In the genomic region with DNA sequence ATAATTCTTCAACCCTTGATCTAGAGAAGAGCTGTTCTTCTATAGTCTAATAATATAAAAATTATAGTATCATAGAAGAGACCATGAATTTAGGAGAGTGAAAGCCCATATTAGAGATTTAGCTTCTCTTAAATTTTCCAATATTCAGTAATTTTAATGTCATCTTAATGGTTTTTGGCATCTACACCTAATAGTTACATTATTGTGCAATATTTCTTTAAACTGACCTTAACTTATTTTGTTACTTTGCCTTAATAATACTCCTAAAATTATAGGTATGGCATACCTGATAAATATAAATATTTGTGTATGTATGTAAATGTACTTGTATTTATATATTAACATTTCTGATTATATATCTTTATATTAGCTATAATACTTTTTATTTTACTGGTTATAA, we compare ENCODE assay signal across 37 cellular contexts.
"Had no signal": no experiment of that assay in that cellular context is flagged by ENCODE, and none has a peak within 500 bp of the region (broad histone marks: within the 10 kb centered on the region; RNA-seq: fewer than 3 reads in every experiment).

No MANE protein-coding gene starts in this region.

- DNase-seq: activated CD4-positive, alpha-beta memory T cell treated with anti-CD3 and anti-CD28 coated beads for 36 hours; activated CD4-positive, alpha-beta T cell treated with anti-CD3 and anti-CD28 coated beads for 36 hours; activated CD4-positive, alpha-beta T cell treated with anti-CD3 and anti-CD28 coated beads, Interleukin-2, amount 10 ng/mL, durations not matched to agents 24 days and 14 days; activated CD4-positive, CD25-positive, alpha-beta regulatory T cell; activated CD4-positive, CD25-positive, alpha-beta regulatory T cell treated with anti-CD3 and anti-CD28 coated beads, Interleukin-2, amount 50 U/mL, for 72 hours; activated CD8-positive, alpha-beta memory T cell treated with anti-CD3 and anti-CD28 coated beads, Interleukin-2, amount 10 ng/mL, durations not matched to agents 7 days and 5 days; activated CD8-positive, alpha-beta memory T cell treated with anti-CD3 and anti-CD28 coated beads, Interleukin-2, amount 50 U/mL, for 4 hours; activated CD8-positive, alpha-beta T cell treated with anti-CD3 and anti-CD28 coated beads, Interleukin-2, amount 10 ng/mL, durations not matched to agents 7 days and 5 days; activated effector memory CD4-positive, alpha-beta T cell treated with anti-CD3 and anti-CD28 coated beads, Interleukin-2, amount 50 U/mL, for 16 hours; activated naive CD4-positive, alpha-beta T cell treated with anti-CD3 and anti-CD28 coated beads for 36 hours; activated naive CD8-positive, alpha-beta T cell treated with anti-CD3 and anti-CD28 coated beads for 36 hours; activated naive CD8-positive, alpha-beta T cell treated with anti-CD3 and anti-CD28 coated beads, Interleukin-2, amount 50 U/mL, for 24 hours; activated T-cell treated with anti-CD3 and anti-CD28 coated beads, Interleukin-2, amount 50 U/mL, for 1 hour; activated T-cell treated with anti-CD3 and anti-CD28 coated beads, Interleukin-2, amount 50 U/mL, for 48 hours; adrenal gland; amygdala; aorta; central memory CD4-positive, alpha-beta T cell; cerebellar nuclear complex; dorsolateral prefrontal cortex; effector memory CD4-positive, alpha-beta T cell; endodermal cell; esophagus squamous epithelium; foreskin melanocyte; heart right ventricle; T-helper 2 cell had no signal

- H3K4me3 Mint-ChIP-seq: activated CD4-positive, alpha-beta memory T cell treated with anti-CD3 and anti-CD28 coated beads for 36 hours; activated CD4-positive, alpha-beta T cell treated with anti-CD3 and anti-CD28 coated beads for 36 hours; activated CD4-positive, alpha-beta T cell treated with anti-CD3 and anti-CD28 coated beads, Interleukin-2, amount 10 ng/mL, durations not matched to agents 24 days and 14 days; activated CD8-positive, alpha-beta memory T cell treated with anti-CD3 and anti-CD28 coated beads, Interleukin-2, amount 10 ng/mL, durations not matched to agents 7 days and 5 days; activated CD8-positive, alpha-beta T cell treated with anti-CD3 and anti-CD28 coated beads, Interleukin-2, amount 10 ng/mL, durations not matched to agents 7 days and 5 days; activated naive CD4-positive, alpha-beta T cell treated with anti-CD3 and anti-CD28 coated beads for 36 hours; activated naive CD4-positive, alpha-beta T cell treated with anti-CD3 and anti-CD28 coated beads, Interleukin-2, amount 50 U/mL, for 24 hours; activated naive CD8-positive, alpha-beta T cell treated with anti-CD3 and anti-CD28 coated beads for 36 hours; activated naive CD8-positive, alpha-beta T cell treated with anti-CD3 and anti-CD28 coated beads, Interleukin-2, amount 50 U/mL, for 24 hours; activated T-helper 1 cell treated with anti-CD3 and anti-CD28 coated beads, Interleukin-12 subunit alpha, Interleukin-12 subunit beta, Interleukin-2, Interleukin-4 antibody, amounts not matched to agents 30 ng/mL and 10 ng/mL and 1 ng/mL, durations not matched to agents 14 hours and 24 hours and 36 hours; brain; dendritic cell treated with granulocyte-macrophage colony-stimulating factor and Interleukin-4, amounts not matched to agents 40 ng/mL and 50 ng/mL, for 4 days; endodermal cell had no signal

- H3K4me1 Mint-ChIP-seq: activated CD4-positive, alpha-beta T cell treated with anti-CD3 and anti-CD28 coated beads for 36 hours; activated CD4-positive, alpha-beta T cell treated with anti-CD3 and anti-CD28 coated beads, Interleukin-2, amount 10 ng/mL, durations not matched to agents 24 days and 14 days; activated CD8-positive, alpha-beta memory T cell treated with anti-CD3 and anti-CD28 coated beads, Interleukin-2, amount 10 ng/mL, durations not matched to agents 7 days and 5 days; activated naive CD4-positive, alpha-beta T cell treated with anti-CD3 and anti-CD28 coated beads, Interleukin-2, amount 50 U/mL, for 24 hours; activated naive CD8-positive, alpha-beta T cell treated with anti-CD3 and anti-CD28 coated beads for 36 hours; activated naive CD8-positive, alpha-beta T cell treated with anti-CD3 and anti-CD28 coated beads, Interleukin-2, amount 50 U/mL, for 24 hours; brain; endodermal cell had no signal

- H3K9me3 Mint-ChIP-seq: activated T-helper 1 cell treated with anti-CD3 and anti-CD28 coated beads, Interleukin-12 subunit alpha, Interleukin-12 subunit beta, Interleukin-2, Interleukin-4 antibody, amounts not matched to agents 30 ng/mL and 10 ng/mL and 1 ng/mL, durations not matched to agents 14 hours and 24 hours and 36 hours; activated T-helper 2 cell treated with anti-CD3 and anti-CD28 coated beads, Interferon-gamma antibody, Interleukin-2, Interleukin-4, amounts not matched to agents 10 μg/mL and 5 μg/mL and 100 μg/mL, durations not matched to agents 14 hours and 24 hours and 36 hours had no signal

- FAIRE-seq: endothelial cell of umbilical vein had no signal

- H3K27me3 ChIP-seq: adrenal gland, breast epithelium, cardiac muscle cell, esophagus squamous epithelium, gastroesophageal sphincter had no signal

- ATAC-seq: activated CD4-positive, alpha-beta T cell treated with anti-CD3 and anti-CD28 coated beads for 36 hours; activated CD8-positive, alpha-beta memory T cell treated with anti-CD3 and anti-CD28 coated beads, Interleukin-2, amount 10 ng/mL, durations not matched to agents 7 days and 5 days; activated CD8-positive, alpha-beta T cell treated with anti-CD3 and anti-CD28 coated beads, Interleukin-2, amount 10 ng/mL, durations not matched to agents 7 days and 5 days; activated naive CD8-positive, alpha-beta T cell treated with anti-CD3 and anti-CD28 coated beads, Interleukin-2, amount 50 U/mL, for 24 hours; gastroesophageal sphincter; heart right ventricle had no signal

- H3K4me3 ChIP-seq: adrenal gland, breast epithelium, cardiac muscle cell, coronary artery, dorsolateral prefrontal cortex, esophagus squamous epithelium, gastroesophageal sphincter, heart right ventricle had no signal

- H3K27ac ChIP-seq: adrenal gland, breast epithelium, cardiac muscle cell, coronary artery, dorsolateral prefrontal cortex, epithelial cell of prostate, esophagus squamous epithelium, gastroesophageal sphincter, heart right ventricle had no signal

- H3K9me3 ChIP-seq: adrenal gland, esophagus squamous epithelium had no signal

- H3K36me3 ChIP-seq: adrenal gland, breast epithelium, cardiac muscle cell, esophagus squamous epithelium, gastroesophageal sphincter, heart right ventricle had no signal

- H3K27ac Mint-ChIP-seq: activated CD4-positive, alpha-beta memory T cell treated with anti-CD3 and anti-CD28 coated beads for 36 hours; activated CD4-positive, alpha-beta T cell treated with anti-CD3 and anti-CD28 coated beads for 36 hours; activated CD4-positive, alpha-beta T cell treated with anti-CD3 and anti-CD28 coated beads, Interleukin-2, amount 10 ng/mL, durations not matched to agents 24 days and 14 days; activated CD8-positive, alpha-beta memory T cell treated with anti-CD3 and anti-CD28 coated beads, Interleukin-2, amount 10 ng/mL, durations not matched to agents 7 days and 5 days; activated CD8-positive, alpha-beta T cell treated with anti-CD3 and anti-CD28 coated beads, Interleukin-2, amount 10 ng/mL, durations not matched to agents 7 days and 5 days; activated naive CD4-positive, alpha-beta T cell treated with anti-CD3 and anti-CD28 coated beads for 36 hours; activated naive CD4-positive, alpha-beta T cell treated with anti-CD3 and anti-CD28 coated beads, Interleukin-2, amount 50 U/mL, for 24 hours; activated naive CD8-positive, alpha-beta T cell treated with anti-CD3 and anti-CD28 coated beads for 36 hours; activated naive CD8-positive, alpha-beta T cell treated with anti-CD3 and anti-CD28 coated beads, Interleukin-2, amount 50 U/mL, for 24 hours; activated T-helper 1 cell treated with anti-CD3 and anti-CD28 coated beads, Interleukin-12 subunit alpha, Interleukin-12 subunit beta, Interleukin-2, Interleukin-4 antibody, amounts not matched to agents 30 ng/mL and 10 ng/mL and 1 ng/mL, durations not matched to agents 14 hours and 24 hours and 36 hours; activated T-helper 2 cell treated with anti-CD3 and anti-CD28 coated beads, Interferon-gamma antibody, Interleukin-2, Interleukin-4, amounts not matched to agents 10 μg/mL and 5 μg/mL and 100 μg/mL, durations not matched to agents 14 hours and 24 hours and 36 hours; brain; dendritic cell treated with granulocyte-macrophage colony-stimulating factor and Interleukin-4, amounts not matched to agents 40 ng/mL and 50 ng/mL, for 4 days; endodermal cell had no signal

- H3K4me1 ChIP-seq: adrenal gland, breast epithelium, esophagus squamous epithelium, gastroesophageal sphincter, heart right ventricle had no signal

- H3K27me3 Mint-ChIP-seq: activated CD4-positive, alpha-beta T cell treated with anti-CD3 and anti-CD28 coated beads, Interleukin-2, amount 10 ng/mL, durations not matched to agents 24 days and 14 days; dendritic cell treated with granulocyte-macrophage colony-stimulating factor and Interleukin-4, amounts not matched to agents 40 ng/mL and 50 ng/mL, for 4 days had no signal

- H3K36me3 Mint-ChIP-seq: activated CD8-positive, alpha-beta memory T cell treated with anti-CD3 and anti-CD28 coated beads, Interleukin-2, amount 10 ng/mL, durations not matched to agents 7 days and 5 days; activated naive CD4-positive, alpha-beta T cell treated with anti-CD3 and anti-CD28 coated beads, Interleukin-2, amount 50 U/mL, for 24 hours; activated naive CD8-positive, alpha-beta T cell treated with anti-CD3 and anti-CD28 coated beads for 36 hours; brain had no signal
